In the genomic region with DNA sequence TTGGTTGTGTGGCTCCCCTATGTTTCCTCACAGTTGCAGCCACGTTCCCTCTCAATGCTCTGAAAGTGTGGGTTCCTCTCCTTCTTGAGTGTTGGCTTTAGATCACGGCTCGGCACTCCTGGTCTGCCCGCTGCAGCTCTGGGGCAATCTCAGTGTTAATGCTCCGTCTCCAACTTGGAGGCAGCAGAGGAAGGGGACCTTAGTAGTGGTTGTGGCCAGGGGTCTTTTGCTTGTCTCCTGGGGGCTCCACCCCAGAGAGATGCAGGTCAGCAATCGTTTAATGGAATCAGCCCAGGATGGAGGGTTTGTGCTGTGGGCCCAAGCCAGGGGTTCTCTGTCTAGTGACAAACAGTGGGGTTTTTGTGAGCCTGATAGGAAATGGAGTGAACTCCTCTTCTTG, we compare ENCODE assay signal across 28 cellular contexts.
"Had no signal": no experiment of that assay in that cellular context is flagged by ENCODE, and none has a peak within 500 bp of the region (broad histone marks: within the 10 kb centered on the region; RNA-seq: fewer than 3 reads in every experiment).

No MANE protein-coding gene starts in this region.

- H3K27me3 ChIP-seq: suprapubic skin, testis, thyroid gland, tibial artery, tibial nerve, transverse colon, upper lobe of left lung, upper lobe of right lung, uterus, vagina had no signal

- H3K27ac ChIP-seq: stomach, suprapubic skin, testis, thoracic aorta, thyroid gland, tibial artery, tibial nerve, transverse colon, upper lobe of left lung, upper lobe of right lung, uterus, vagina had no signal

- H3K9me3 Mint-ChIP-seq: stimulated activated memory B cell treated with anti-CD40 and anti-IgM and Interleukin-4, amounts not matched to agents 10 μg/mL and 1 μg/mL and 100 μg/mL, for 72 hours; stimulated activated naive CD8-positive, alpha-beta T cell treated with anti-CD3 and anti-CD28 coated beads, Interleukin-15, amount 100 ng/mL, for 72 hours; stimulated activated naive CD8-positive, alpha-beta T cell treated with anti-CD3 and anti-CD28 coated beads, Interleukin-15, Interleukin-2, amounts not matched to agents 100 ng/mL and 50 ng/mL, for 24 hours had no signal

- H3K4me3 ChIP-seq: stomach, suprapubic skin, testis, thoracic aorta, thyroid gland, tibial artery, tibial nerve, transverse colon, upper lobe of left lung, upper lobe of right lung, uterus, vagina had no signal

- H3K4me1 Mint-ChIP-seq: stimulated activated effector memory CD8-positive, alpha-beta T cell treated with anti-CD3 and anti-CD28 coated beads, Interleukin-12 subunit alpha, Interleukin-12 subunit beta, amount 100 ng/mL, for 72 hours; stimulated activated memory B cell treated with anti-CD40 and anti-IgM and Interleukin-4, amounts not matched to agents 10 μg/mL and 1 μg/mL and 100 μg/mL, for 72 hours; stimulated activated naive B cell treated with anti-CD40 and anti-IgM and Interleukin-4, amounts not matched to agents 10 μg/mL and 1 μg/mL and 100 μg/mL, for 72 hours; stimulated activated naive CD8-positive, alpha-beta T cell treated with anti-CD3 and anti-CD28 coated beads, Interleukin-15, amount 100 ng/mL, for 72 hours had no signal

- H3K4me3 Mint-ChIP-seq: stimulated activated effector memory CD8-positive, alpha-beta T cell treated with anti-CD3 and anti-CD28 coated beads, Interleukin-12 subunit alpha, Interleukin-12 subunit beta, amount 100 ng/mL, for 72 hours; stimulated activated memory B cell treated with anti-CD40 and anti-IgM and Interleukin-4, amounts not matched to agents 10 μg/mL and 1 μg/mL and 100 μg/mL, for 72 hours; stimulated activated naive B cell treated with anti-CD40 and anti-IgM and Interleukin-4, amounts not matched to agents 10 μg/mL and 1 μg/mL and 100 μg/mL, for 72 hours; stimulated activated naive CD8-positive, alpha-beta T cell treated with anti-CD3 and anti-CD28 coated beads, Interleukin-15, amount 100 ng/mL, for 72 hours; stimulated activated naive CD8-positive, alpha-beta T cell treated with anti-CD3 and anti-CD28 coated beads, Interleukin-15, Interleukin-2, amounts not matched to agents 100 ng/mL and 50 ng/mL, for 24 hours had no signal

- H3K36me3 Mint-ChIP-seq: stimulated activated effector memory CD8-positive, alpha-beta T cell treated with anti-CD3 and anti-CD28 coated beads, Interleukin-12 subunit alpha, Interleukin-12 subunit beta, amount 100 ng/mL, for 72 hours; stimulated activated memory B cell treated with anti-CD40 and anti-IgM and Interleukin-4, amounts not matched to agents 10 μg/mL and 1 μg/mL and 100 μg/mL, for 72 hours; stimulated activated naive B cell treated with anti-CD40 and anti-IgM and Interleukin-4, amounts not matched to agents 10 μg/mL and 1 μg/mL and 100 μg/mL, for 72 hours had no signal

- H3K4me1 ChIP-seq: stomach, suprapubic skin, testis, thyroid gland, tibial artery, tibial nerve, transverse colon, upper lobe of left lung, upper lobe of right lung, uterus, vagina had no signal

- H3K27me3 Mint-ChIP-seq: stimulated activated memory B cell treated with anti-CD40 and anti-IgM and Interleukin-4, amounts not matched to agents 10 μg/mL and 1 μg/mL and 100 μg/mL, for 72 hours; stimulated activated naive B cell treated with anti-CD40 and anti-IgM and Interleukin-4, amounts not matched to agents 10 μg/mL and 1 μg/mL and 100 μg/mL, for 72 hours; stimulated activated naive CD8-positive, alpha-beta T cell treated with anti-CD3 and anti-CD28 coated beads, Interleukin-15, amount 100 ng/mL, for 72 hours; stimulated activated naive CD8-positive, alpha-beta T cell treated with anti-CD3 and anti-CD28 coated beads, Interleukin-15, Interleukin-2, amounts not matched to agents 100 ng/mL and 50 ng/mL, for 24 hours had no signal

- DNase-seq: stimulated activated CD4-positive, alpha-beta T cell treated with anti-CD3 and anti-CD28 coated beads, Interleukin-2, amount 100 ng/mL, for 48 hours; stimulated activated CD4-positive, alpha-beta T cell treated with anti-CD3 and anti-CD28 coated beads, Interleukin-4, amount 100 ng/mL, for 1 hour; stimulated activated CD4-positive, alpha-beta T cell treated with anti-CD3 and anti-CD28 coated beads, Interleukin-4, amount 100 ng/mL, for 24 hours; stimulated activated CD4-positive, alpha-beta T cell treated with anti-CD3 and anti-CD28 coated beads, Interleukin-4, amount 100 ng/mL, for 4 hours; stimulated activated CD8-positive, alpha-beta memory T cell treated with anti-CD3 and anti-CD28 coated beads, Interleukin-4, amount 100 ng/mL, for 48 hours; stimulated activated naive B cell treated with anti-CD40 and anti-IgM and Interleukin-4, amounts not matched to agents 10 μg/mL and 1 μg/mL and 100 μg/mL, for 72 hours; stimulated activated naive CD4-positive, alpha-beta T cell; stimulated activated naive CD4-positive, alpha-beta T cell treated with Interleukin-2 at 50 U/mL for 16 hours; stimulated activated naive CD8-positive, alpha-beta T cell treated with anti-CD3 and anti-CD28 coated beads, Interleukin-15, amount 100 ng/mL, for 72 hours; stimulated activated naive CD8-positive, alpha-beta T cell treated with anti-CD3 and anti-CD28 coated beads, Interleukin-15, Interleukin-2, amounts not matched to agents 100 U/mL and 50 U/mL, for 24 hours; stomach; substantia nigra; testis; thyroid gland; tibial artery; transverse colon; trophoblast cell; upper lobe of left lung; upper lobe of right lung; uterus had no signal

- FAIRE-seq: urothelium cell line had no signal

- H3K27ac Mint-ChIP-seq: stimulated activated effector memory CD8-positive, alpha-beta T cell treated with anti-CD3 and anti-CD28 coated beads, Interleukin-12 subunit alpha, Interleukin-12 subunit beta, amount 100 ng/mL, for 72 hours; stimulated activated memory B cell treated with anti-CD40 and anti-IgM and Interleukin-4, amounts not matched to agents 10 μg/mL and 1 μg/mL and 100 μg/mL, for 72 hours; stimulated activated naive B cell treated with anti-CD40 and anti-IgM and Interleukin-4, amounts not matched to agents 10 μg/mL and 1 μg/mL and 100 μg/mL, for 72 hours; stimulated activated naive CD8-positive, alpha-beta T cell treated with anti-CD3 and anti-CD28 coated beads, Interleukin-15, amount 100 ng/mL, for 72 hours; stimulated activated naive CD8-positive, alpha-beta T cell treated with anti-CD3 and anti-CD28 coated beads, Interleukin-15, Interleukin-2, amounts not matched to agents 100 ng/mL and 50 ng/mL, for 24 hours had no signal

- H3K36me3 ChIP-seq: stomach, suprapubic skin, thoracic aorta, thyroid gland, tibial artery, tibial nerve, transverse colon, upper lobe of left lung, upper lobe of right lung, uterus, vagina had no signal

- ATAC-seq: stimulated activated effector memory CD8-positive, alpha-beta T cell treated with anti-CD3 and anti-CD28 coated beads, Interleukin-12 subunit alpha, Interleukin-12 subunit beta, amount 100 ng/mL, for 72 hours; stimulated activated memory B cell treated with anti-CD40 and anti-IgM and Interleukin-4, amounts not matched to agents 10 μg/mL and 1 μg/mL and 100 μg/mL, for 72 hours; stimulated activated naive B cell treated with anti-CD40 and anti-IgM and Interleukin-4, amounts not matched to agents 10 μg/mL and 1 μg/mL and 100 μg/mL, for 72 hours; stimulated activated naive CD8-positive, alpha-beta T cell treated with anti-CD3 and anti-CD28 coated beads, Interleukin-15, amount 100 ng/mL, for 72 hours; stimulated activated naive CD8-positive, alpha-beta T cell treated with anti-CD3 and anti-CD28 coated beads, Interleukin-15, Interleukin-2, amounts not matched to agents 100 U/mL and 50 U/mL, for 24 hours; upper lobe of right lung had no signal

- H3K9me3 ChIP-seq: suprapubic skin, testis, thoracic aorta, thyroid gland, tibial artery, tibial nerve, transverse colon, upper lobe of left lung, upper lobe of right lung, uterus, vagina had no signal
